In the genomic region with DNA sequence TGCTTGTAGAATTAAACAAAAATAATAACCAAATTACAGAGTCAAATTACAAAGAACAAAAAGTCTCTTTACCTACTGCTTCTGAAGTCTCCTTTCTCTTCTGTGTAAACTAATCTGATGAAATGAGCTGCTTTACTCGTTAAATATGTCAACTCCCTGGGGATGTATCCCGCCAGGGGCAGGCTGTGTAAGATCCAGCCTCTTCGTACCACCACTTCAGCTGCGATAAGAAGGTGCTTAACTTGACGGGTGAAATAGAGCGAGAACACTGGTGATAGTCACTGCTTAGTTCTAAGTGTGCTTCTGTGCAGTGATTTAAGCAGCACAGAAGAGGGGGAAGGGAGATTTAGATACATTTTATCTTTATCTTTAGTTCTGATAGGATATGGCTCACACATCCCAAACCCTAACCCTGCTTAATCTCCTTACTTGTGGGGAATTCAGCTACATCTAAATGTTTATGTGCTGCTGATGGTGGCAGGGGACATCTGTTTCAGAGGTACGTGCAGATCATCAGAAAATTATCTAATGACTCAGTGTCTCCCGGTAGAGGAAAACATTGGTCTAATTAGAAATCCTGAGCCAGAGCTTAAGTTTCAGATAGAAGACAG, we compare ENCODE assay signal across 1 cellular context.
TF ChIP-seq lines count a peak whose summit lies in the region.

No MANE protein-coding gene starts in this region.

TF ChIP-seq in HEK293, 187 proteins besides CTCF, POLR2A, EP300 and RAD21 (continued from another document and continues in another):
- TF ChIP-seq, protein P1, sequence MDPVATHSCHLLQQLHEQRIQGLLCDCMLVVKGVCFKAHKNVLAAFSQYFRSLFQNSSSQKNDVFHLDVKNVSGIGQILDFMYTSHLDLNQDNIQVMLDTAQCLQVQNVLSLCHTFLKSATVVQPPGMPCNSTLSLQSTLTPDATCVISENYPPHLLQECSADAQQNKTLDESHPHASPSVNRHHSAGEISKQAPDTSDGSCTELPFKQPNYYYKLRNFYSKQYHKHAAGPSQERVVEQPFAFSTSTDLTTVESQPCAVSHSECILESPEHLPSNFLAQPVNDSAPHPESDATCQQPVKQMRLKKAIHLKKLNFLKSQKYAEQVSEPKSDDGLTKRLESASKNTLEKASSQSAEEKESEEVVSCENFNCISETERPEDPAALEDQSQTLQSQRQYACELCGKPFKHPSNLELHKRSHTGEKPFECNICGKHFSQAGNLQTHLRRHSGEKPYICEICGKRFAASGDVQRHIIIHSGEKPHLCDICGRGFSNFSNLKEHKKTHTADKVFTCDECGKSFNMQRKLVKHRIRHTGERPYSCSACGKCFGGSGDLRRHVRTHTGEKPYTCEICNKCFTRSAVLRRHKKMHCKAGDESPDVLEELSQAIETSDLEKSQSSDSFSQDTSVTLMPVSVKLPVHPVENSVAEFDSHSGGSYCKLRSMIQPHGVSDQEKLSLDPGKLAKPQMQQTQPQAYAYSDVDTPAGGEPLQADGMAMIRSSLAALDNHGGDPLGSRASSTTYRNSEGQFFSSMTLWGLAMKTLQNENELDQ (tag by site-specific recombination; IDR thresholded peaks at IDR 0.05; ENCODE audit: low read depth) = no peak
- no peak for TF ChIP-seq ZNF350 (tag by site-specific recombination; IDR thresholded peaks at IDR 0.05)
- TF ChIP-seq FEZF1 (tag by site-specific recombination; IDR thresholded peaks at IDR 0.05) = peak; percentile 99
- TF ChIP-seq ZNF561 (tag by site-specific recombination; IDR thresholded peaks at IDR 0.05; ENCODE audit: borderline replicate concordance) = no peak
- TF ChIP-seq ZNF792 (tag by site-specific recombination; IDR thresholded peaks at IDR 0.05) = no peak
- no peak for TF ChIP-seq ZNF239 (tag by site-specific recombination; IDR thresholded peaks at IDR 0.05)
- no peak for TF ChIP-seq ZFP37 (tag by site-specific recombination; IDR thresholded peaks at IDR 0.05)
- no peak for TF ChIP-seq ZNF837 (tag by site-specific recombination; IDR thresholded peaks at IDR 0.05)
- TF ChIP-seq, protein P2, sequence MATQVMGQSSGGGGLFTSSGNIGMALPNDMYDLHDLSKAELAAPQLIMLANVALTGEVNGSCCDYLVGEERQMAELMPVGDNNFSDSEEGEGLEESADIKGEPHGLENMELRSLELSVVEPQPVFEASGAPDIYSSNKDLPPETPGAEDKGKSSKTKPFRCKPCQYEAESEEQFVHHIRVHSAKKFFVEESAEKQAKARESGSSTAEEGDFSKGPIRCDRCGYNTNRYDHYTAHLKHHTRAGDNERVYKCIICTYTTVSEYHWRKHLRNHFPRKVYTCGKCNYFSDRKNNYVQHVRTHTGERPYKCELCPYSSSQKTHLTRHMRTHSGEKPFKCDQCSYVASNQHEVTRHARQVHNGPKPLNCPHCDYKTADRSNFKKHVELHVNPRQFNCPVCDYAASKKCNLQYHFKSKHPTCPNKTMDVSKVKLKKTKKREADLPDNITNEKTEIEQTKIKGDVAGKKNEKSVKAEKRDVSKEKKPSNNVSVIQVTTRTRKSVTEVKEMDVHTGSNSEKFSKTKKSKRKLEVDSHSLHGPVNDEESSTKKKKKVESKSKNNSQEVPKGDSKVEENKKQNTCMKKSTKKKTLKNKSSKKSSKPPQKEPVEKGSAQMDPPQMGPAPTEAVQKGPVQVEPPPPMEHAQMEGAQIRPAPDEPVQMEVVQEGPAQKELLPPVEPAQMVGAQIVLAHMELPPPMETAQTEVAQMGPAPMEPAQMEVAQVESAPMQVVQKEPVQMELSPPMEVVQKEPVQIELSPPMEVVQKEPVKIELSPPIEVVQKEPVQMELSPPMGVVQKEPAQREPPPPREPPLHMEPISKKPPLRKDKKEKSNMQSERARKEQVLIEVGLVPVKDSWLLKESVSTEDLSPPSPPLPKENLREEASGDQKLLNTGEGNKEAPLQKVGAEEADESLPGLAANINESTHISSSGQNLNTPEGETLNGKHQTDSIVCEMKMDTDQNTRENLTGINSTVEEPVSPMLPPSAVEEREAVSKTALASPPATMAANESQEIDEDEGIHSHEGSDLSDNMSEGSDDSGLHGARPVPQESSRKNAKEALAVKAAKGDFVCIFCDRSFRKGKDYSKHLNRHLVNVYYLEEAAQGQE (tag by site-specific recombination; IDR thresholded peaks at IDR 0.05) = peak; percentile 21; the same call in 1 of the 2 replicates
- TF ChIP-seq ZNF221 (tag by site-specific recombination; IDR thresholded peaks at IDR 0.05; ENCODE audit: borderline replicate concordance) = no peak
- TF ChIP-seq ZNF169 (tag by site-specific recombination; IDR thresholded peaks at IDR 0.05) = no peak
- peak; percentile 99; the same call in 1 of the 2 replicates for TF ChIP-seq TCF7L2 (IDR thresholded peaks at IDR 0.05; ENCODE audit: borderline replicate concordance, low read depth, low read length)
- no peak for TF ChIP-seq ZNF48 (tag by site-specific recombination; IDR thresholded peaks at IDR 0.05)
- TF ChIP-seq KLF16 (tag by site-specific recombination; IDR thresholded peaks at IDR 0.05) = no peak
- TF ChIP-seq ZNF426 (tag by site-specific recombination; IDR thresholded peaks at IDR 0.05) = no peak
- no peak for TF ChIP-seq ZNF223 (tag by site-specific recombination; IDR thresholded peaks at IDR 0.05)
- no peak for TF ChIP-seq ZNF174 (tag by site-specific recombination; IDR thresholded peaks at IDR 0.05)
- TF ChIP-seq, protein P3, sequence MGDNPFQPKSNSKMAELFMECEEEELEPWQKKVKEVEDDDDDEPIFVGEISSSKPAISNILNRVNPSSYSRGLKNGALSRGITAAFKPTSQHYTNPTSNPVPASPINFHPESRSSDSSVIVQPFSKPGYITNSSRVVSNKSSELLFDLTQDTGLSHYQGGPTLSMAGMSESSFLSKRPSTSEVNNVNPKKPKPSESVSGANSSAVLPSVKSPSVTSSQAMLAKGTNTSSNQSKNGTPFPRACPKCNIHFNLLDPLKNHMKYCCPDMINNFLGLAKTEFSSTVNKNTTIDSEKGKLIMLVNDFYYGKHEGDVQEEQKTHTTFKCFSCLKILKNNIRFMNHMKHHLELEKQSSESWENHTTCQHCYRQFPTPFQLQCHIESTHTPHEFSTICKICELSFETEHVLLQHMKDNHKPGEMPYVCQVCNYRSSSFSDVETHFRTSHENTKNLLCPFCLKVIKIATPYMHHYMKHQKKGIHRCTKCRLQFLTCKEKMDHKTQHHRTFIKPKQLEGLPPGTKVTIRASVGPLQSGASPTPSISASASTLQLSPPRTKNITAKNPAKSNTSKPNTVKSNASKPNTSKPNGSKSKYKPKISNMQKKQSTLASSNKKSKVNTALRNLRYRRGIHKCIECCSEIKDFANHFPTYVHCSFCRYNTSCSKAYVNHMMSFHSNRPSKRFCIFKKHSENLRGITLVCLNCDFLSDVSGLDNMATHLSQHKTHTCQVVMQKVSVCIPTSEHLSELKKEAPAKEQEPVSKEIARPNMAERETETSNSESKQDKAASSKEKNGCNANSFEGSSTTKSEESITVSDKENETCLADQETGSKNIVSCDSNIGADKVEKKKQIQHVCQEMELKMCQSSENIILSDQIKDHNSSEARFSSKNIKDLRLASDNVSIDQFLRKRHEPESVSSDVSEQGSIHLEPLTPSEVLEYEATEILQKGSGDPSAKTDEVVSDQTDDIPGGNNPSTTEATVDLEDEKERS (tag by site-specific recombination; IDR thresholded peaks at IDR 0.05) = no peak
- no peak for TF ChIP-seq PRDM1 (tag by site-specific recombination; IDR thresholded peaks at IDR 0.05)
- TF ChIP-seq, protein P4, sequence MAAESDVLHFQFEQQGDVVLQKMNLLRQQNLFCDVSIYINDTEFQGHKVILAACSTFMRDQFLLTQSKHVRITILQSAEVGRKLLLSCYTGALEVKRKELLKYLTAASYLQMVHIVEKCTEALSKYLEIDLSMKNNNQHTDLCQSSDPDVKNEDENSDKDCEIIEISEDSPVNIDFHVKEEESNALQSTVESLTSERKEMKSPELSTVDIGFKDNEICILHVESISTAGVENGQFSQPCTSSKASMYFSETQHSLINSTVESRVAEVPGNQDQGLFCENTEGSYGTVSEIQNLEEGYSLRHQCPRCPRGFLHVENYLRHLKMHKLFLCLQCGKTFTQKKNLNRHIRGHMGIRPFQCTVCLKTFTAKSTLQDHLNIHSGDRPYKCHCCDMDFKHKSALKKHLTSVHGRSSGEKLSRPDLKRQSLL (tag by site-specific recombination; IDR thresholded peaks at IDR 0.05) = no peak
- no peak for TF ChIP-seq ZNF354C (tag by site-specific recombination; IDR thresholded peaks at IDR 0.05; ENCODE audit: borderline replicate concordance, low read depth)
- TF ChIP-seq ZNF19 (tag by site-specific recombination; IDR thresholded peaks at IDR 0.05; ENCODE audit: low read depth) = no peak
- no peak for TF ChIP-seq ZNF777 (tag by site-specific recombination; IDR thresholded peaks at IDR 0.05; ENCODE audit: borderline replicate concordance)
- no peak; the same call in 1 of the 2 replicates for TF ChIP-seq GLI2 (tag by site-specific recombination; IDR thresholded peaks at IDR 0.05; ENCODE audit: borderline replicate concordance, low read depth)
- TF ChIP-seq HOXA7 (CRISPR knock-in tag; IDR thresholded peaks at IDR 0.05; ENCODE audit: borderline replicate concordance) = no peak
- TF ChIP-seq ZNF202 (tag by site-specific recombination; IDR thresholded peaks at IDR 0.05; ENCODE audit: borderline replicate concordance) = no peak
- TF ChIP-seq, protein P5, sequence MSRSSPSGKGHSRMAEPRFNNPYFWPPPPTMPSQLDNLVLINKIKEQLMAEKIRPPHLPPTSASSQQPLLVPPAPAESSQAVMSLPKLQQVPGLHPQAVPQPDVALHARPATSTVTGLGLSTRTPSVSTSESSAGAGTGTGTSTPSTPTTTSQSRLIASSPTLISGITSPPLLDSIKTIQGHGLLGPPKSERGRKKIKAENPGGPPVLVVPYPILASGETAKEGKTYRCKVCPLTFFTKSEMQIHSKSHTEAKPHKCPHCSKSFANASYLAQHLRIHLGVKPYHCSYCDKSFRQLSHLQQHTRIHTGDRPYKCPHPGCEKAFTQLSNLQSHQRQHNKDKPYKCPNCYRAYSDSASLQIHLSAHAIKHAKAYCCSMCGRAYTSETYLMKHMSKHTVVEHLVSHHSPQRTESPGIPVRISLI (tag by site-specific recombination; IDR thresholded peaks at IDR 0.05) = no peak
- TF ChIP-seq ZNF510 (tag by site-specific recombination; IDR thresholded peaks at IDR 0.05; ENCODE audit: insufficient replicate concordance) = no peak
- peak; percentile 96 for TF ChIP-seq ZNF629 (tag by site-specific recombination; IDR thresholded peaks at IDR 0.05)
- TF ChIP-seq, protein P6, sequence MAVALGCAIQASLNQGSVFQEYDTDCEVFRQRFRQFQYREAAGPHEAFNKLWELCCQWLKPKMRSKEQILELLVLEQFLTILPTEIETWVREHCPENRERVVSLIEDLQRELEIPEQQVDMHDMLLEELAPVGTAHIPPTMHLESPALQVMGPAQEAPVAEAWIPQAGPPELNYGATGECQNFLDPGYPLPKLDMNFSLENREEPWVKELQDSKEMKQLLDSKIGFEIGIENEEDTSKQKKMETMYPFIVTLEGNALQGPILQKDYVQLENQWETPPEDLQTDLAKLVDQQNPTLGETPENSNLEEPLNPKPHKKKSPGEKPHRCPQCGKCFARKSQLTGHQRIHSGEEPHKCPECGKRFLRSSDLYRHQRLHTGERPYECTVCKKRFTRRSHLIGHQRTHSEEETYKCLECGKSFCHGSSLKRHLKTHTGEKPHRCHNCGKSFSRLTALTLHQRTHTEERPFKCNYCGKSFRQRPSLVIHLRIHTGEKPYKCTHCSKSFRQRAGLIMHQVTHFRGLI (tag by site-specific recombination; IDR thresholded peaks at IDR 0.05) = peak; percentile 77; the same call in 1 of the 2 replicates
- TF ChIP-seq, protein P7, sequence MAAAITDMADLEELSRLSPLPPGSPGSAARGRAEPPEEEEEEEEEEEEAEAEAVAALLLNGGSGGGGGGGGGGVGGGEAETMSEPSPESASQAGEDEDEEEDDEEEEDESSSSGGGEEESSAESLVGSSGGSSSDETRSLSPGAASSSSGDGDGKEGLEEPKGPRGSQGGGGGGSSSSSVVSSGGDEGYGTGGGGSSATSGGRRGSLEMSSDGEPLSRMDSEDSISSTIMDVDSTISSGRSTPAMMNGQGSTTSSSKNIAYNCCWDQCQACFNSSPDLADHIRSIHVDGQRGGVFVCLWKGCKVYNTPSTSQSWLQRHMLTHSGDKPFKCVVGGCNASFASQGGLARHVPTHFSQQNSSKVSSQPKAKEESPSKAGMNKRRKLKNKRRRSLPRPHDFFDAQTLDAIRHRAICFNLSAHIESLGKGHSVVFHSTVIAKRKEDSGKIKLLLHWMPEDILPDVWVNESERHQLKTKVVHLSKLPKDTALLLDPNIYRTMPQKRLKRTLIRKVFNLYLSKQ (tag by site-specific recombination; IDR thresholded peaks at IDR 0.05; ENCODE audit: borderline replicate concordance) = no peak
- TF ChIP-seq ZBTB21 (tag by site-specific recombination; IDR thresholded peaks at IDR 0.05) = peak; percentile 72
- TF ChIP-seq ZNF600 (tag by site-specific recombination; IDR thresholded peaks at IDR 0.05) = peak; percentile 97
- no peak for TF ChIP-seq ZNF274 (IDR thresholded peaks at IDR 0.05; ENCODE audit: low read length)
- TF ChIP-seq ZNF274 (tag by site-specific recombination; IDR thresholded peaks at IDR 0.05; ENCODE audit: borderline replicate concordance) = no peak
- TF ChIP-seq, protein P8, sequence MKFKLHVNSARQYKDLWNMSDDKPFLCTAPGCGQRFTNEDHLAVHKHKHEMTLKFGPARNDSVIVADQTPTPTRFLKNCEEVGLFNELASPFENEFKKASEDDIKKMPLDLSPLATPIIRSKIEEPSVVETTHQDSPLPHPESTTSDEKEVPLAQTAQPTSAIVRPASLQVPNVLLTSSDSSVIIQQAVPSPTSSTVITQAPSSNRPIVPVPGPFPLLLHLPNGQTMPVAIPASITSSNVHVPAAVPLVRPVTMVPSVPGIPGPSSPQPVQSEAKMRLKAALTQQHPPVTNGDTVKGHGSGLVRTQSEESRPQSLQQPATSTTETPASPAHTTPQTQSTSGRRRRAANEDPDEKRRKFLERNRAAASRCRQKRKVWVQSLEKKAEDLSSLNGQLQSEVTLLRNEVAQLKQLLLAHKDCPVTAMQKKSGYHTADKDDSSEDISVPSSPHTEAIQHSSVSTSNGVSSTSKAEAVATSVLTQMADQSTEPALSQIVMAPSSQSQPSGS (tag by site-specific recombination; IDR thresholded peaks at IDR 0.05; ENCODE audit: low read depth) = peak; percentile 78
- no peak for TF ChIP-seq ZNF248 (tag by site-specific recombination; IDR thresholded peaks at IDR 0.05)
- TF ChIP-seq, protein P9, sequence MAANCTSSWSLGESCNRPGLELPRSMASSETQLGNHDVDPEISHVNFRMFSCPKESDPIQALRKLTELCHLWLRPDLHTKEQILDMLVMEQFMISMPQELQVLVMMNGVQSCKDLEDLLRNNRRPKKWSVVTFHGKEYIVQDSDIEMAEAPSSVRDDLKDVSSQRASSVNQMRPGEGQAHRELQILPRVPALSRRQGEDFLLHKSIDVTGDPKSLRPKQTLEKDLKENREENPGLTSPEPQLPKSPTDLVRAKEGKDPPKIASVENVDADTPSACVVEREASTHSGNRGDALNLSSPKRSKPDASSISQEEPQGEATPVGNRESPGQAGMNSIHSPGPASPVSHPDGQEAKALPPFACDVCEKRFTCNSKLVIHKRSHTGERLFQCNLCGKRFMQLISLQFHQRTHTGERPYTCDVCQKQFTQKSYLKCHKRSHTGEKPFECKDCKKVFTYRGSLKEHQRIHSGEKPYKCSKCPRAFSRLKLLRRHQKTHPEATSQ (tag by site-specific recombination; IDR thresholded peaks at IDR 0.05) = peak; percentile 44; the same call in 1 of the 2 replicates
- TF ChIP-seq ZNF112 (tag by site-specific recombination; IDR thresholded peaks at IDR 0.05) = no peak
- peak; percentile 93 for TF ChIP-seq ZNF610 (tag by site-specific recombination; IDR thresholded peaks at IDR 0.05; ENCODE audit: borderline replicate concordance)
- TF ChIP-seq ZNF214 (tag by site-specific recombination; IDR thresholded peaks at IDR 0.05; ENCODE audit: borderline replicate concordance) = no peak
- no peak for TF ChIP-seq KLF10 (tag by site-specific recombination; IDR thresholded peaks at IDR 0.05)
- TF ChIP-seq ZNF311 (tag by site-specific recombination; IDR thresholded peaks at IDR 0.05; ENCODE audit: borderline replicate concordance) = no peak
